Comparison of ENCODE assay signal across 1 cellular context in genomic region chr11:69192282-69192681, GRCh38.
TF ChIP-seq lines count a peak whose summit lies in the region.

No MANE protein-coding gene starts in this region.

TF ChIP-seq in HepG2, 621 proteins besides CTCF, POLR2A, EP300 and RAD21 (continued from another document):
- TF ChIP-seq ARID4A (CRISPR knock-in tag; IDR thresholded peaks at IDR 0.05; ENCODE audit: borderline replicate concordance) (no peak), ZNF549 (CRISPR knock-in tag; IDR thresholded peaks at IDR 0.05) (no peak), ZNF460 (CRISPR knock-in tag; IDR thresholded peaks at IDR 0.05; ENCODE audit: borderline replicate concordance) (no peak), GZF1 (CRISPR knock-in tag; IDR thresholded peaks at IDR 0.05) (no peak), TFDP2 (CRISPR knock-in tag; IDR thresholded peaks at IDR 0.05) (no peak), ZNF749 (CRISPR knock-in tag; IDR thresholded peaks at IDR 0.05; ENCODE audit: borderline replicate concordance) (no peak), ZNF598 (CRISPR knock-in tag; IDR thresholded peaks at IDR 0.05; ENCODE audit: borderline replicate concordance) (no peak), ZNF12 (CRISPR knock-in tag; IDR thresholded peaks at IDR 0.05) (no peak), TOE1 (CRISPR knock-in tag; IDR thresholded peaks at IDR 0.05) (no peak), ZNF34 (CRISPR knock-in tag; IDR thresholded peaks at IDR 0.05; ENCODE audit: borderline replicate concordance) (no peak), SP1 (IDR thresholded peaks at IDR 0.05) (no peak), SP1 (CRISPR knock-in tag; IDR thresholded peaks at IDR 0.05) (no peak), ATM (IDR thresholded peaks at IDR 0.05; ENCODE audit: borderline replicate concordance) (no peak), ZNF570 (CRISPR knock-in tag; IDR thresholded peaks at IDR 0.05; ENCODE audit: borderline replicate concordance) (no peak)
